8 cellular contexts compared by ENCODE assay signal in genomic region chr11:119641991-119642745, GRCh38.
DNase-seq lines count a peak whose midpoint lies in the region; ATAC-seq and TF ChIP-seq lines count a peak whose summit lies in the region.

No MANE protein-coding gene starts in this region.

- H3K9me3 ChIP-seq in right atrium auricular region = no peaks in the 10 kb centered on the region
- H3K9me3 ChIP-seq in CD8-positive, alpha-beta memory T cell (ENCODE audit: low read length) = no peaks in the 10 kb centered on the region

- H3K18ac ChIP-seq in mesendoderm (ENCODE audit: low read length) = no peak overlapping the region

- POLR2A ChIA-PET in CD8-positive, alpha-beta memory T cell (lab: Charles Lee) = no interaction called here

- no peak overlapping the region for H2BK120ac ChIP-seq in mesendoderm (ENCODE audit: low read depth, low read length)

- H3K4me3 Mint-ChIP-seq in CD8-positive, alpha-beta memory T cell = no peak overlapping the region

- TF ChIP-seq CTCF in right atrium auricular region (IDR thresholded peaks at IDR 0.05) (peak in 1 of 2 donors; percentile 52), astrocyte of the spinal cord (IDR thresholded peaks at IDR 0.05; ENCODE audit: low read depth, low read length) (peak; percentile 53)

- H3K27me3 Mint-ChIP-seq in CD8-positive, alpha-beta memory T cell = peaks cover 5 to 20% of the 10 kb centered on the region in 2 donors

- intact Hi-C loops in Right ventricle myocardium inferior (cut with DNase I) = no loop called here

- DNase-seq in Right ventricle myocardium inferior (ENCODE audit: missing footprints) (peak; percentile 68), right atrium auricular region (ENCODE audit: low spot score) (no peak), NCI-H1092 treated with DMSO at 0.1 percent for 48 hours (lab: John Stamatoyannopoulos, UW) (peak; percentile 65), astrocyte of the spinal cord (ENCODE audit: low read depth, low spot score) (no peak), mesendoderm (peak; percentile 55)
- no peak for DNase-seq in CD8-positive, alpha-beta memory T cell

- H3K36me3 Mint-ChIP-seq in CD8-positive, alpha-beta memory T cell = no peaks in the 10 kb centered on the region

- no peak overlapping the region for H3K4me2 ChIP-seq in mesendoderm (ENCODE audit: low read length)

- no peak overlapping the region for H3K9ac ChIP-seq in mesendoderm (ENCODE audit: low read length)

- H3K27me3 ChIP-seq in right atrium auricular region (no peaks in the 10 kb centered on the region), mesendoderm (ENCODE audit: insufficient read depth, low read length, poor library complexity) (no peaks in the 10 kb centered on the region)
- H3K27me3 ChIP-seq in CD8-positive, alpha-beta memory T cell (ENCODE audit: insufficient read depth, low read length, poor library complexity, severe bottlenecking) = no peaks in the 10 kb centered on the region

- peak overlapping the region; percentile 51 for H3K56ac ChIP-seq in mesendoderm (ENCODE audit: low read length)

- no peaks in the 10 kb centered on the region for H3K79me1 ChIP-seq in mesendoderm (ENCODE audit: low read length)

- in situ Hi-C loops in astrocyte of the spinal cord (cut with HindIII; ENCODE audit: low sequenced_read_pairs) = no loop called here

- H3K27ac Mint-ChIP-seq in CD8-positive, alpha-beta memory T cell = no peak overlapping the region

- H3K36me3 ChIP-seq in right atrium auricular region (no peaks in the 10 kb centered on the region), mesendoderm (ENCODE audit: control insufficient read depth, insufficient read depth, low read length) (no peaks in the 10 kb centered on the region)
- no peaks in the 10 kb centered on the region for H3K36me3 ChIP-seq in CD8-positive, alpha-beta memory T cell (ENCODE audit: insufficient read depth, low read length)

- ATAC-seq in Right ventricle myocardium inferior = no peak
- no peak for ATAC-seq in HG03442 (IDR thresholded peaks at IDR 0.05; ENCODE audit: unreplicated experiment)
- ATAC-seq in HG03039 (IDR thresholded peaks at IDR 0.05; ENCODE audit: unreplicated experiment) = no peak

- peaks cover 0 to 2% (median 0%) of the 10 kb centered on the region in 5 donors for H3K9me3 Mint-ChIP-seq in CD8-positive, alpha-beta memory T cell

- no CpG with 5 or more reads among the region's 12 CpGs for WGBS in mesendoderm (ENCODE audit: extremely low coverage, insufficient coverage, low lambda C conversion rate)

- H3K4me1 ChIP-seq in right atrium auricular region = no peaks in the 10 kb centered on the region
- peaks cover 3% of the 10 kb centered on the region for H3K4me1 ChIP-seq in mesendoderm (ENCODE audit: control insufficient read depth, low read depth, low read length)
- no peaks in the 10 kb centered on the region for H3K4me1 ChIP-seq in CD8-positive, alpha-beta memory T cell (ENCODE audit: insufficient read depth, low read length)

- H2BK15ac ChIP-seq in mesendoderm (replicated peaks; ENCODE audit: low read depth) = no peak overlapping the region

- H3K4me1 Mint-ChIP-seq in CD8-positive, alpha-beta memory T cell = no peaks in the 10 kb centered on the region

- H3K4ac ChIP-seq in mesendoderm (ENCODE audit: low read depth, low read length) = no peak overlapping the region

- H3K23ac ChIP-seq in mesendoderm (ENCODE audit: low read length) = no peak overlapping the region

- H3K27ac ChIP-seq in right atrium auricular region (no peak overlapping the region), mesendoderm (ENCODE audit: low read depth, low read length) (no peak overlapping the region)
- H3K27ac ChIP-seq in CD8-positive, alpha-beta memory T cell (ENCODE audit: low read depth, low read length) = no peak overlapping the region

- CTCF ChIA-PET in CD8-positive, alpha-beta memory T cell (lab: Charles Lee) = interaction anchor here (0.6 to 2.2 kb wide), 4 partner anchors 12 to 437 kb away, joined by 3 to 12 read pairs (median 6); partner anchors contain the start of gene NECTIN1

- H3K79me2 ChIP-seq in mesendoderm (ENCODE audit: control insufficient read depth, insufficient read depth, low read length) = no peaks in the 10 kb centered on the region

- H3K4me3 ChIP-seq in right atrium auricular region (no peak overlapping the region), astrocyte of the spinal cord (ENCODE audit: low read depth, low read length) (no peak overlapping the region), mesendoderm (ENCODE audit: low read length) (no peak overlapping the region)
- H3K4me3 ChIP-seq in CD8-positive, alpha-beta memory T cell (ENCODE audit: low read length) = no peak overlapping the region

- no peak overlapping the region for H4K5ac ChIP-seq in mesendoderm (ENCODE audit: low read length)

- H2AK5ac ChIP-seq in mesendoderm (ENCODE audit: low read length) = no peak overlapping the region

- H4K8ac ChIP-seq in mesendoderm (ENCODE audit: low read depth, low read length) = no peak overlapping the region

- H2BK5ac ChIP-seq in mesendoderm (ENCODE audit: low read length) = no peak overlapping the region

Comparison
In these comparisons a context has a peak if more than half of its experiments do, and no peak if none do; other contexts are left out.
1. DNase-seq: peak in Right ventricle myocardium inferior (single experiment), NCI-H1092 treated with DMSO at 0.1 percent for 48 hours (single experiment) and mesendoderm (single experiment); none in right atrium auricular region (single experiment), astrocyte of the spinal cord (single experiment) and CD8-positive, alpha-beta memory T cell (0 of 5).